ENCODE assay signal across 36 cellular contexts in the genomic region with DNA sequence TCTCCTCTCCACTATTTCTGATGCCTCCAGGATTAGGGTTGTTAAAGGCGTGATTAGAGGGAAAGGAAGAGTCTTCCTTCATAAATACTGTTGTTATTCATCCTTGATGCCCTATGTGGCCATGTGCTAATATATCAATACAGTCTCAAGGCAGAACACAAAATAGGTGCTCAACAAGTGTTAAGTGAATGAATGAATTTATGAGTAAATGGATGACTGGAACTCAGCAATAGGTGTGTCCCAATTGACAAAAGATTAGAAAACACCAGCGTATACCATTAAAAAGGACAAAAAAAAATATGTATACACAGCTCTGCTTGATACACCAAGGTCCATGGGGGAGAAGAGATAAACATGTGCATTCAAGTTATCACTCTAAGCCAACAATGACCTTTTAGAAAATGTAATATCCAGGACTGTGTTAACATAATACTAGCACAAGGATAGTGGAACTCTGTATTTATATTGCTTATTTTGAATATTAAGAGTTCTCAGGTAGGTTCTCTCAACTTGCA.
A peak's percentile ranks its signal among the peaks of the same experiment; 100 is the strongest.
DNase-seq lines count a peak whose midpoint lies in the region; ATAC-seq, FAIRE-seq and TF ChIP-seq lines count a peak whose summit lies in the region.
"Had no signal": no experiment of that assay in that cellular context is flagged by ENCODE, and none has a peak within 500 bp of the region (broad histone marks: within the 10 kb centered on the region; RNA-seq: fewer than 3 reads in every experiment).

No MANE protein-coding gene starts in this region.

- H3K27me3 ChIP-seq in K562 (ENCODE audit: control insufficient read depth in 2 of 2, insufficient read depth in 2 of 2, low read length in 2 of 2): no peaks in the 10 kb centered on the region
- H3K27me3 ChIP-seq: BE2C; BLaER1; BLaER1 treated with 17β-estradiol and CSF1 and Interleukin-3, amounts not matched to agents 10 nM and 100 nM had no signal

- H3K27ac Mint-ChIP-seq in nephron progenitor cell: no peak overlapping the region
- H3K27ac Mint-ChIP-seq in stimulated activated naive B cell treated with anti-CD40 and anti-IgM and Interleukin-4, amounts not matched to agents 10 μg/mL and 1 μg/mL and 100 μg/mL, for 72 hours: peak overlapping the region; percentile 7
- H3K27ac Mint-ChIP-seq: B cell; CD14-positive monocyte; CD4-positive, alpha-beta memory T cell; CD4-positive, alpha-beta T cell; CD4-positive, CD25-positive, alpha-beta regulatory T cell; CD8-positive, alpha-beta memory T cell; CD8-positive, alpha-beta T cell had no signal

- intact Hi-C loops in K562 (cut with micrococcal nuclease): no loop called here

- H3K36me3 ChIP-seq in HEK293 (ENCODE audit: control insufficient read depth in 2 of 2, insufficient read depth in 1 of 2, low read length in 2 of 2): no peaks in the 10 kb centered on the region
- H3K36me3 ChIP-seq in K562 (ENCODE audit: control insufficient read depth, insufficient read depth, low read length): no peaks in the 10 kb centered on the region
- H3K36me3 ChIP-seq: BE2C; BLaER1; BLaER1 treated with 17β-estradiol and CSF1 and Interleukin-3, amounts not matched to agents 10 nM and 100 nM had no signal

- in situ Hi-C loops in K562 (cut with MboI): no loop called here

- no TSS peak for BruUV-seq in K562 (replicated peaks; lab: Mats Ljungman, UMichigan)

- no peak overlapping the region for H3K4me3 ChIP-seq in HEK293 (ENCODE audit: low read depth, low read length)
- no peak overlapping the region for H3K4me3 ChIP-seq in K562
- H3K4me3 ChIP-seq in coronary artery: no peak overlapping the region
- H3K4me3 ChIP-seq: A549; BLaER1; BLaER1 treated with 17β-estradiol and CSF1 and Interleukin-3, amounts not matched to agents 10 nM and 100 nM had no signal

- H3K4me2 ChIP-seq in K562 (ENCODE audit: insufficient read depth, low read length): no peak overlapping the region
- H3K4me2 ChIP-seq: A549; BLaER1; BLaER1 treated with 17β-estradiol and CSF1 and Interleukin-3, amounts not matched to agents 10 nM and 100 nM had no signal

- CTCF ChIA-PET in HEK293 (lab: Yijun Ruan, JAX) (no interaction called here), K562 (lab: Yijun Ruan, JAX; ENCODE audit: low intra/inter-chr PET ratio) (interaction anchor here (0.5 kb wide), 1 partner anchor 172 kb away, joined by 4 read pairs; no protein-coding TSS in a partner anchor)

- H3K9me3 ChIP-seq in HEK293 (ENCODE audit: control insufficient read depth, insufficient read depth, low read depth, low read length) (no peaks in the 10 kb centered on the region), K562 (replicated peaks; ENCODE audit: control insufficient read depth, insufficient read depth, low read depth, low read length) (peaks cover 10% of the 10 kb centered on the region; the same call in 1 of the 2 replicates)
- H3K9me3 ChIP-seq: A549, BE2C had no signal

- TF ChIP-seq EP300 in K562 (IDR thresholded peaks at IDR 0.05; ENCODE audit: low read length): no peak

- H3K9ac ChIP-seq in K562 (ENCODE audit: insufficient read depth in 1 of 2, low read depth in 2 of 2, low read length in 2 of 2): no peak overlapping the region
- H3K9ac ChIP-seq: BLaER1; BLaER1 treated with 17β-estradiol and CSF1 and Interleukin-3, amounts not matched to agents 10 nM and 100 nM had no signal

- H3K27me3 Mint-ChIP-seq in nephron progenitor cell (ENCODE audit: low read depth, poor library complexity): no peaks in the 10 kb centered on the region
- peaks cover 0 to 10% of the 10 kb centered on the region in 2 donors for H3K27me3 Mint-ChIP-seq in stimulated activated naive B cell treated with anti-CD40 and anti-IgM and Interleukin-4, amounts not matched to agents 10 μg/mL and 1 μg/mL and 100 μg/mL, for 72 hours
- H3K27me3 Mint-ChIP-seq: B cell; CD4-positive, alpha-beta memory T cell; CD4-positive, alpha-beta T cell; CD8-positive, alpha-beta memory T cell had no signal

- peak overlapping the region; percentile 75; the same call in 1 of the 2 replicates for H3K27ac ChIP-seq in HEK293 (ENCODE audit: extremely low read depth, low read depth, low read length)
- no peak overlapping the region for H3K27ac ChIP-seq in K562 (ENCODE audit: extremely low read depth, low read depth, low read length)
- H3K27ac ChIP-seq in coronary artery: no peak overlapping the region
- H3K27ac ChIP-seq: 22Rv1; A549; BLaER1; BLaER1 treated with 17β-estradiol and CSF1 and Interleukin-3, amounts not matched to agents 10 nM and 100 nM; C4-2B had no signal

- FAIRE-seq in K562 (lab: Jason Lieb, UNC): no peak
- FAIRE-seq: A204.1, A549, D721Med had no signal

- no peaks in the 10 kb centered on the region for H4K20me1 ChIP-seq in K562 (replicated peaks; ENCODE audit: control insufficient read depth, insufficient read depth, low read length)
- H4K20me1 ChIP-seq: BLaER1; BLaER1 treated with 17β-estradiol and CSF1 and Interleukin-3, amounts not matched to agents 10 nM and 100 nM had no signal

- peaks cover 49% of the 10 kb centered on the region for H3K4me1 Mint-ChIP-seq in nephron progenitor cell
- peaks cover 16 to 44% of the 10 kb centered on the region in 2 donors for H3K4me1 Mint-ChIP-seq in stimulated activated naive B cell treated with anti-CD40 and anti-IgM and Interleukin-4, amounts not matched to agents 10 μg/mL and 1 μg/mL and 100 μg/mL, for 72 hours

- 36% methylated on average over 2 of the region's 2 CpGs for WGBS in K562 (ENCODE audit: insufficient coverage, low coverage, missing lambda C conversion rate)

- H3K79me2 ChIP-seq in K562 (ENCODE audit: control insufficient read depth, insufficient read depth, low read length): no peaks in the 10 kb centered on the region

- peak overlapping the region; percentile 0; the same call in 1 of the 2 replicates for H2AFZ ChIP-seq in K562 (ENCODE audit: low read depth, low read length)

- no peak for TF ChIP-seq RAD21 in K562 (CRISPR knock-in tag; conservative IDR thresholded peaks at IDR 0.05 in 1 of 2, IDR thresholded peaks at IDR 0.05 in 1 of 2)

- no peaks in the 10 kb centered on the region for H3K9me1 ChIP-seq in K562 (ENCODE audit: control insufficient read depth, insufficient read depth, low read length)

- POLR2A ChIA-PET in HEK293 (lab: Yijun Ruan, JAX): no interaction called here
- POLR2A ChIA-PET in K562 (lab: Yijun Ruan, JAX): interaction anchor here (0.6 to 1.7 kb wide), 4 partner anchors 9 to 173 kb away, joined by 3 to 5 read pairs (median 3); partner anchors contain the start of gene MYLIP

- H3K9me3 Mint-ChIP-seq in nephron progenitor cell: peaks cover 22% of the 10 kb centered on the region
- H3K9me3 Mint-ChIP-seq in stimulated activated naive B cell treated with anti-CD40 and anti-IgM and Interleukin-4, amounts not matched to agents 10 μg/mL and 1 μg/mL and 100 μg/mL, for 72 hours: peaks cover 0 to 4% of the 10 kb centered on the region in 2 donors
- H3K9me3 Mint-ChIP-seq: CD4-positive, alpha-beta memory T cell; CD4-positive, alpha-beta T cell; CD8-positive, alpha-beta memory T cell; CD8-positive, alpha-beta T cell had no signal

- DNase-seq in K562 (ENCODE audit: extremely low read depth in 1 of 4, low spot score in 3 of 4): no peak
- no peak for DNase-seq in nephron progenitor cell
- DNase-seq in stimulated activated naive B cell treated with anti-CD40 and anti-IgM and Interleukin-4, amounts not matched to agents 10 μg/mL and 1 μg/mL and 100 μg/mL, for 72 hours: no peak
- DNase-seq in coronary artery (ENCODE audit: low spot score): no peak
- no peak for DNase-seq in NCI-H146 (lab: John Stamatoyannopoulos, UW)
- no peak for DNase-seq in SW480 (ENCODE audit: low spot score)
- DNase-seq: 8988T; ACHN; AML-193; BE2C; C1 segment of cervical spinal cord; Caco-2; Calu3; CD4-positive, alpha-beta memory T cell; CD4-positive, alpha-beta T cell; CD4-positive, CD25-positive, alpha-beta regulatory T cell; CD8-positive, alpha-beta memory T cell; CD8-positive, alpha-beta T cell; COR-L47; DMS 273 treated with DMSO at 0.1 percent for 48 hours; DMS153; DMS79; DMS79 treated with DMSO at 0.1 percent for 48 hours; DND-41; EL had no signal

- peaks cover 11% of the 10 kb centered on the region for H3K36me3 Mint-ChIP-seq in nephron progenitor cell (ENCODE audit: low read depth)
- peaks cover 0 to 5% of the 10 kb centered on the region in 2 donors for H3K36me3 Mint-ChIP-seq in stimulated activated naive B cell treated with anti-CD40 and anti-IgM and Interleukin-4, amounts not matched to agents 10 μg/mL and 1 μg/mL and 100 μg/mL, for 72 hours
- H3K36me3 Mint-ChIP-seq: CD14-positive monocyte; CD4-positive, alpha-beta memory T cell; CD4-positive, CD25-positive, alpha-beta regulatory T cell; CD8-positive, alpha-beta T cell had no signal

- TF ChIP-seq CTCF in HEK293 (tag by site-specific recombination; IDR thresholded peaks at IDR 0.05) (no peak), K562 (IDR thresholded peaks at IDR 0.05 in 2 of 3, conservative IDR thresholded peaks at IDR 0.05 in 1 of 3; ENCODE audit: insufficient read depth in 2 of 3, low read depth in 1 of 3, low read length in 3 of 3) (no peak), nephron progenitor cell (IDR thresholded peaks at IDR 0.05) (no peak), coronary artery (IDR thresholded peaks at IDR 0.05) (no peak)

- H3K4me3 Mint-ChIP-seq in nephron progenitor cell: peak overlapping the region; percentile 8
- no peak overlapping the region for H3K4me3 Mint-ChIP-seq in stimulated activated naive B cell treated with anti-CD40 and anti-IgM and Interleukin-4, amounts not matched to agents 10 μg/mL and 1 μg/mL and 100 μg/mL, for 72 hours
- H3K4me3 Mint-ChIP-seq: B cell; CD14-positive monocyte; CD4-positive, alpha-beta T cell; CD4-positive, CD25-positive, alpha-beta regulatory T cell; CD8-positive, alpha-beta T cell had no signal

- no peak for ATAC-seq in K562
- no peak for ATAC-seq in stimulated activated naive B cell treated with anti-CD40 and anti-IgM and Interleukin-4, amounts not matched to agents 10 μg/mL and 1 μg/mL and 100 μg/mL, for 72 hours (replicated peaks)
- no peak for ATAC-seq in GM18873 (IDR thresholded peaks at IDR 0.05; ENCODE audit: low FRiP score, unreplicated experiment)
- ATAC-seq: A549; CD8-positive, alpha-beta T cell had no signal

- H3K4me1 ChIP-seq in HEK293 (ENCODE audit: control insufficient read depth, insufficient read depth, low read length) (peaks cover 28% of the 10 kb centered on the region), K562 (replicated peaks in 1 of 2; ENCODE audit: control insufficient read depth in 2 of 2, insufficient read depth in 2 of 2, low read length in 2 of 2) (peaks cover 8 to 29% of the 10 kb centered on the region in 2 experiments)
- H3K4me1 ChIP-seq: Caco-2 had no signal

- no peak for TF ChIP-seq POLR2A in K562 (conservative IDR thresholded peaks at IDR 0.05)

TF ChIP-seq in HEK293, 187 proteins besides CTCF, POLR2A, EP300 and RAD21 (continues in another document):
- TF ChIP-seq ZNF791 (tag by site-specific recombination; IDR thresholded peaks at IDR 0.05): no peak

TF ChIP-seq in K562, 482 proteins besides CTCF, POLR2A, EP300 and RAD21 (continues in another document):
- TF ChIP-seq ZNF24 (IDR thresholded peaks at IDR 0.05) (peak; percentile 85; the same call in 1 of the 2 replicates), PRPF4 (IDR thresholded peaks at IDR 0.05; ENCODE audit: insufficient read depth, low read depth, low read length, poor library complexity, severe bottlenecking) (no peak), ZNF444 (CRISPR knock-in tag; IDR thresholded peaks at IDR 0.05) (no peak), TAL1 (IDR thresholded peaks at IDR 0.05) (peak; percentile 22; the same call in 1 of the 2 replicates)

Comparison
In these comparisons a context has a peak if more than half of its experiments do, and no peak if none do; other contexts are left out.
1. Of the 44 proteins assayed by ChIP-seq in both K562 and HEK293: peak only in K562: ZNF24; only in HEK293: none; in both: none; in neither: 43.